Comparison of ENCODE assay signal across 12 cellular contexts in genomic region chr5:74538206-74538661, GRCh38.
DNase-seq lines count a peak whose midpoint lies in the region; ATAC-seq, FAIRE-seq and TF ChIP-seq lines count a peak whose summit lies in the region.
"Had no signal": no experiment of that assay in that cellular context is flagged by ENCODE, and none has a peak within 500 bp of the region (broad histone marks: within the 10 kb centered on the region; RNA-seq: fewer than 3 reads in every experiment).

No MANE protein-coding gene starts in this region.

- H2BK20ac ChIP-seq in H1 (ENCODE audit: low read length): peak overlapping the region; percentile 8; the same call in 1 of the 2 replicates

- H3K36me3 ChIP-seq in H1 (ENCODE audit: control insufficient read depth in 2 of 4, insufficient read depth in 4 of 4, low read length in 3 of 4): peaks cover 0 to 2% (median 0%) of the 10 kb centered on the region in 4 experiments; a peak in 1 of 8 replicates

- no peak overlapping the region for H3K9ac ChIP-seq in H1 (replicated peaks in 1 of 4; ENCODE audit: extremely low read depth in 1 of 4, low read depth in 3 of 4, low read length in 3 of 4)

- H2BK120ac ChIP-seq in H1 (replicated peaks; ENCODE audit: low read depth, low read length): peak overlapping the region; percentile 24

- H2BK5ac ChIP-seq in H1 (ENCODE audit: low read depth, low read length): peak overlapping the region; percentile 38; the same call in 1 of the 2 replicates

- no peak overlapping the region for H3K27ac ChIP-seq in H1 (ENCODE audit: low read depth, low read length)
- H3K27ac ChIP-seq: 22Rv1 had no signal

- H3K9me3 ChIP-seq in H1 (ENCODE audit: insufficient read depth in 2 of 2, low read depth in 1 of 2, low read length in 1 of 2): peaks cover 7 to 8% of the 10 kb centered on the region in 2 experiments

- TF ChIP-seq EP300 in H1 (IDR thresholded peaks at IDR 0.05; ENCODE audit: borderline replicate concordance in 1 of 2, low read depth in 2 of 2, low read length in 2 of 2): no peak

- 63% methylated on average over 3 of the region's 3 CpGs; no CpG with 5 or more reads in 1 of the 2 experiments for WGBS in H1 (ENCODE audit: extremely low coverage in 1 of 2, insufficient coverage in 1 of 2, insufficient read length in 1 of 2, insufficient replicate concordance in 2 of 2, low coverage in 1 of 2, low lambda C conversion rate in 2 of 2, missing lambda C conversion rate in 1 of 2), 2 experiments

- peak overlapping the region; percentile 32; the same call in 1 of the 2 replicates for H2BK12ac ChIP-seq in H1 (ENCODE audit: low read depth, low read length)

- no peak overlapping the region for H3K23ac ChIP-seq in H1 (ENCODE audit: insufficient read length)

- no peak for TF ChIP-seq POLR2A in H1 (IDR thresholded peaks at IDR 0.05; ENCODE audit: control extremely low read depth in 1 of 2, low read depth in 2 of 2, low read length in 2 of 2)

- H3K4me3 ChIP-seq in H1 (ENCODE audit: extremely low read depth in 1 of 4, insufficient read depth in 2 of 4, low read depth in 3 of 4, low read length in 4 of 4): no peak overlapping the region

- DNase-seq in SIG-M5 treated with dmso at 0.1 percent for 504 hours (lab: John Stamatoyannopoulos, UW; ENCODE audit: unreplicated experiment): peak; percentile 78
- DNase-seq in SIG-M5 (lab: John Stamatoyannopoulos, UW): no peak
- no peak for DNase-seq in H1 (ENCODE audit: low read depth in 1 of 2, low spot score in 2 of 2)
- peak; percentile 52 for DNase-seq in medulla oblongata (ENCODE audit: extremely low spot score)
- DNase-seq in NCI-H774 (lab: John Stamatoyannopoulos, UW): no peak
- DNase-seq in activated gamma-delta T cell (lab: John Stamatoyannopoulos, UW): no peak
- DNase-seq in NCI-H524 (lab: John Stamatoyannopoulos, UW): no peak
- DNase-seq: activated CD4-positive, alpha-beta memory T cell treated with anti-CD3 and anti-CD28 coated beads for 36 hours; PC-3; stimulated activated CD4-positive, alpha-beta T cell treated with anti-CD3 and anti-CD28 coated beads, Interleukin-4, amount 100 ng/mL, for 4 hours had no signal

- H4K8ac ChIP-seq in H1 (ENCODE audit: extremely low read depth, insufficient read depth, low read length): no peak overlapping the region

- no peaks in the 10 kb centered on the region for H3K79me1 ChIP-seq in H1 (ENCODE audit: low read depth, low read length)

- no peaks in the 10 kb centered on the region for H3K79me2 ChIP-seq in H1 (ENCODE audit: control insufficient read depth in 1 of 2, insufficient read depth in 2 of 2, low read length in 2 of 2)

- no peak overlapping the region for H3K4ac ChIP-seq in H1 (replicated peaks; ENCODE audit: insufficient read length, low read depth, low read length)

- no peak overlapping the region for H4K5ac ChIP-seq in H1 (ENCODE audit: insufficient read length, low read depth, low read length)

- peak overlapping the region; percentile 3; the same call in 1 of the 2 replicates for H2BK15ac ChIP-seq in H1 (ENCODE audit: low read length)

- no peak overlapping the region for H2AK5ac ChIP-seq in H1 (ENCODE audit: low read depth, low read length)

- CTCF ChIA-PET in H1 (lab: Charles Lee; ENCODE audit: partially characterized antibody): no interaction called here

- POLR2A ChIA-PET in H1 (lab: Charles Lee; ENCODE audit: partially characterized antibody): no interaction called here

- H3K14ac ChIP-seq in H1 (ENCODE audit: insufficient read length): no peak overlapping the region

- H3K4me1 ChIP-seq in H1 (replicated peaks in 1 of 4; ENCODE audit: control insufficient read depth in 3 of 4, insufficient read depth in 4 of 4, low read length in 3 of 4): peaks cover 4 to 6% (median 5%) of the 10 kb centered on the region in 4 experiments; a peak in 5 of 7 replicates

- TF ChIP-seq RAD21 in H1 (IDR thresholded peaks at IDR 0.05 in 1 of 2, conservative IDR thresholded peaks at IDR 0.05 in 1 of 2; ENCODE audit: low read depth in 2 of 2, low read length in 2 of 2): no peak

- no peak for FAIRE-seq in H1 (lab: Jason Lieb, UNC)

- ATAC-seq in HG03565 (IDR thresholded peaks at IDR 0.05; ENCODE audit: unreplicated experiment): no peak
- ATAC-seq: PC-3 had no signal

- peak overlapping the region; percentile 50 for H4K91ac ChIP-seq in H1 (replicated peaks; ENCODE audit: insufficient read length, low read length)

- H3K23me2 ChIP-seq in H1 (ENCODE audit: low read depth, low read length): 0 out of 2 replicates have a peak, but pooled peaks cover 2% of the 10 kb centered on the region

- peak overlapping the region; percentile 10; the same call in 1 of the 2 replicates for H2AFZ ChIP-seq in H1 (ENCODE audit: low read length)

- TF ChIP-seq CTCF in H1 (IDR thresholded peaks at IDR 0.05; ENCODE audit: control extremely low read depth in 1 of 3, insufficient read depth in 1 of 3, low read depth in 1 of 3, low read length in 3 of 3): no peak

- no peak overlapping the region for H3K18ac ChIP-seq in H1 (ENCODE audit: extremely low read depth, low read length)

- H3K27me3 ChIP-seq in H1 (replicated peaks in 1 of 4; ENCODE audit: control insufficient read depth in 3 of 4, extremely low read depth in 1 of 4, insufficient read depth in 3 of 4, low read length in 3 of 4): no peaks in the 10 kb centered on the region

- no peaks in the 10 kb centered on the region for H4K20me1 ChIP-seq in H1 (replicated peaks in 1 of 2; ENCODE audit: control insufficient read depth in 1 of 2, insufficient read depth in 2 of 2, low read length in 2 of 2)

- H3K4me2 ChIP-seq in H1 (ENCODE audit: insufficient read depth in 1 of 2, low read depth in 2 of 2, low read length in 2 of 2): no peak overlapping the region

- H3K56ac ChIP-seq in H1 (replicated peaks; ENCODE audit: insufficient read length, low read depth, low read length): no peak overlapping the region

TF ChIP-seq in H1, 55 proteins besides CTCF, POLR2A, EP300 and RAD21:
- TF ChIP-seq SIRT6 (IDR thresholded peaks at IDR 0.05; ENCODE audit: low read length) (no peak), CEBPB (IDR thresholded peaks at IDR 0.05; ENCODE audit: low read depth, low read length) (peak; percentile 34; the same call in 1 of the 2 replicates)
TF ChIP-seq in H1: peak in this region for 1.

Comparison
In these comparisons a context has a peak if more than half of its experiments do, and no peak if none do; other contexts are left out.
1. DNase-seq: peak in SIG-M5 treated with dmso at 0.1 percent for 504 hours (single experiment) and medulla oblongata (single experiment); none in SIG-M5 (single experiment), H1 (0 of 2), NCI-H774 (single experiment), activated gamma-delta T cell (single experiment) and NCI-H524 (0 of 2).